1 cellular context compared by ENCODE assay signal in the genomic region with DNA sequence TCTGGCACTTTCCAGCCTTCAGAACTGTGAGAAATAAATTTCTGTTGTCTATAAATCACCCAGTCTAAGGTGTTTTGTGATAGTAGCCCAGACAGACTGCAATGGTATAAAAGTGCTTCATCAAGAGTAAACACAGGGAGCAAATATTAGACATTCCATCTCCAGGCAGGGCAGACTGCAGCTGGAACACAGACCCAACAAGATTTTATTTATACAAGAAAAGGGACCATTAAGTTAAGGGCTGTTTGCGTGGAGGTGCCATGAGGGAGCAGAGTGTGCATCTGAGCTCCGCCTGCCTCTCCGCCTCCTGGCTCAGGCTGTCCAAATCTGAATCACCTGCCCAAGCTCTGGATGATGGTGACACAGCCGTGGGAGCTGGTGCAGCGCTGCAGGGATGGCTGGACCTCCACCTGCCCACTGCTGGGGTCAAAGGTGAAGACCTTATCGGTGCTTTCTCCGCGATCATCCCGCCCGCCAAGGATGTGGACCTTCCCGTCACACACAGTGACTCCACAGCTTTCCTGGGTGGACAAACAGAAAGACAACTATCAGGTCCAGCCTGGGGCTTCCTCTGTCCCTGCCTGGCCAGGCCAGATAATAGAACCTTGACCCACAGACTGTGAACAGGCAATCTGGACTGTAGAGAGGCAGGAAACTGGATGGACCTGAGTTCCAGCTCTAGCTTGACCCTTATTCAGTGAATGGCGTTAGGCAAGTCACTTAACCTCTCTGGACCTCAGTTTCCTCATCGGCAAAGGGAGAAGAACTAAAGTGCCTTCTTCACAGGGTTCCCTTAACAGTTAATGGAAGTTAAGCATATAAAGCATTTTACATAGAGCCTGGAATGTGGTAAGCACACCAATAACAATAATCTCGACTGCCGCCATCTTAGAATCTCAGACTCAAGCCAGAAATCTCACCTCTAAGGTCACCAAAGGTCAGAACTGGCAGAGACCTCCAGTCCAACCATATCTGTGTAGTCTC.
TF ChIP-seq lines count a peak whose summit lies in the region.

No MANE protein-coding gene starts in this region.

TF ChIP-seq in HepG2, 621 proteins besides CTCF, POLR2A, EP300 and RAD21 (continued from another document and continues in another):
- TF ChIP-seq, protein P1, sequence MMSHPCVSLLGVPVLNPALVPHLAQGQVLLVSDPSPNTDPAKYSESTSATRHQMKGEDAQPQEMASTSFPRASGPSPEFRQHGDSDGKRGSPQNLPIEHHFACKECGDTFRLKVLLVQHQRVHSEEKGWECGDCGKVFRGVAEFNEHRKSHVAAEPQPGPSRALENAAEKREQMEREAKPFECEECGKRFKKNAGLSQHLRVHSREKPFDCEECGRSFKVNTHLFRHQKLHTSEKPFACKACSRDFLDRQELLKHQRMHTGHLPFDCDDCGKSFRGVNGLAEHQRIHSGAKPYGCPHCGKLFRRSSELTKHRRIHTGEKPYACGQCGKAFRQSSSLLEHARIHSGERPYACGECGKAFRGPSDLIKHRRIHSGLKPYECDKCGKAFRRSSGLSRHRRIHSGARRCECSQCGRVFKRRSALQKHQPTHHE (CRISPR knock-in tag; IDR thresholded peaks at IDR 0.05; ENCODE audit: borderline replicate concordance): no peak
- TF ChIP-seq SMARCC2 (IDR thresholded peaks at IDR 0.05) (no peak), MTA3 (CRISPR knock-in tag; IDR thresholded peaks at IDR 0.05) (no peak), ZNF33A (CRISPR knock-in tag; IDR thresholded peaks at IDR 0.05; ENCODE audit: borderline replicate concordance) (no peak), ZSCAN30 (CRISPR knock-in tag; IDR thresholded peaks at IDR 0.05) (no peak), ATF1 (CRISPR knock-in tag; IDR thresholded peaks at IDR 0.05) (no peak), ZNF124 (CRISPR knock-in tag; IDR thresholded peaks at IDR 0.05) (no peak), SOX6 (IDR thresholded peaks at IDR 0.05) (no peak), SOX6 (CRISPR knock-in tag; IDR thresholded peaks at IDR 0.05) (peak; percentile 72), KLF6 (CRISPR knock-in tag; IDR thresholded peaks at IDR 0.05) (no peak), ZNF749 (CRISPR knock-in tag; IDR thresholded peaks at IDR 0.05; ENCODE audit: borderline replicate concordance) (peak; percentile 45; the same call in 1 of the 2 replicates), ZFP90 (CRISPR knock-in tag; IDR thresholded peaks at IDR 0.05; ENCODE audit: borderline replicate concordance) (no peak), KMT2A (CRISPR knock-in tag; IDR thresholded peaks at IDR 0.05) (0 out of 2 replicates have a peak, but pooled peaks have one; percentile 23), HIVEP1 (CRISPR knock-in tag; IDR thresholded peaks at IDR 0.05) (no peak), ZBTB7B (CRISPR knock-in tag; IDR thresholded peaks at IDR 0.05) (peak; percentile 55; the same call in 1 of the 2 replicates), ZNF672 (CRISPR knock-in tag; IDR thresholded peaks at IDR 0.05) (no peak), NCOA5 (CRISPR knock-in tag; IDR thresholded peaks at IDR 0.05) (no peak), HNRNPL (IDR thresholded peaks at IDR 0.05; ENCODE audit: low read depth, low read length) (no peak), ZNF432 (CRISPR knock-in tag; IDR thresholded peaks at IDR 0.05; ENCODE audit: borderline replicate concordance) (no peak), NCOA1 (CRISPR knock-in tag; IDR thresholded peaks at IDR 0.05) (no peak), HES4 (CRISPR knock-in tag; IDR thresholded peaks at IDR 0.05; ENCODE audit: borderline replicate concordance) (no peak), RFXAP (CRISPR knock-in tag; IDR thresholded peaks at IDR 0.05; ENCODE audit: borderline replicate concordance) (no peak), SMYD3 (CRISPR knock-in tag; IDR thresholded peaks at IDR 0.05) (peak; percentile 61; the same call in 1 of the 2 replicates), NFE2L1 (CRISPR knock-in tag; IDR thresholded peaks at IDR 0.05; ENCODE audit: borderline replicate concordance) (no peak), ZNF468 (CRISPR knock-in tag; IDR thresholded peaks at IDR 0.05) (no peak), NFKBIZ (CRISPR knock-in tag; IDR thresholded peaks at IDR 0.05) (no peak), DNMT3B (CRISPR knock-in tag; conservative IDR thresholded peaks at IDR 0.05) (no peak), FOXC1 (CRISPR knock-in tag; IDR thresholded peaks at IDR 0.05; ENCODE audit: borderline replicate concordance) (no peak)
- TF ChIP-seq, protein P2, sequence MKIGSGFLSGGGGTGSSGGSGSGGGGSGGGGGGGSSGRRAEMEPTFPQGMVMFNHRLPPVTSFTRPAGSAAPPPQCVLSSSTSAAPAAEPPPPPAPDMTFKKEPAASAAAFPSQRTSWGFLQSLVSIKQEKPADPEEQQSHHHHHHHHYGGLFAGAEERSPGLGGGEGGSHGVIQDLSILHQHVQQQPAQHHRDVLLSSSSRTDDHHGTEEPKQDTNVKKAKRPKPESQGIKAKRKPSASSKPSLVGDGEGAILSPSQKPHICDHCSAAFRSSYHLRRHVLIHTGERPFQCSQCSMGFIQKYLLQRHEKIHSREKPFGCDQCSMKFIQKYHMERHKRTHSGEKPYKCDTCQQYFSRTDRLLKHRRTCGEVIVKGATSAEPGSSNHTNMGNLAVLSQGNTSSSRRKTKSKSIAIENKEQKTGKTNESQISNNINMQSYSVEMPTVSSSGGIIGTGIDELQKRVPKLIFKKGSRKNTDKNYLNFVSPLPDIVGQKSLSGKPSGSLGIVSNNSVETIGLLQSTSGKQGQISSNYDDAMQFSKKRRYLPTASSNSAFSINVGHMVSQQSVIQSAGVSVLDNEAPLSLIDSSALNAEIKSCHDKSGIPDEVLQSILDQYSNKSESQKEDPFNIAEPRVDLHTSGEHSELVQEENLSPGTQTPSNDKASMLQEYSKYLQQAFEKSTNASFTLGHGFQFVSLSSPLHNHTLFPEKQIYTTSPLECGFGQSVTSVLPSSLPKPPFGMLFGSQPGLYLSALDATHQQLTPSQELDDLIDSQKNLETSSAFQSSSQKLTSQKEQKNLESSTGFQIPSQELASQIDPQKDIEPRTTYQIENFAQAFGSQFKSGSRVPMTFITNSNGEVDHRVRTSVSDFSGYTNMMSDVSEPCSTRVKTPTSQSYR (CRISPR knock-in tag; IDR thresholded peaks at IDR 0.05; ENCODE audit: borderline replicate concordance): no peak
- TF ChIP-seq, protein P3, sequence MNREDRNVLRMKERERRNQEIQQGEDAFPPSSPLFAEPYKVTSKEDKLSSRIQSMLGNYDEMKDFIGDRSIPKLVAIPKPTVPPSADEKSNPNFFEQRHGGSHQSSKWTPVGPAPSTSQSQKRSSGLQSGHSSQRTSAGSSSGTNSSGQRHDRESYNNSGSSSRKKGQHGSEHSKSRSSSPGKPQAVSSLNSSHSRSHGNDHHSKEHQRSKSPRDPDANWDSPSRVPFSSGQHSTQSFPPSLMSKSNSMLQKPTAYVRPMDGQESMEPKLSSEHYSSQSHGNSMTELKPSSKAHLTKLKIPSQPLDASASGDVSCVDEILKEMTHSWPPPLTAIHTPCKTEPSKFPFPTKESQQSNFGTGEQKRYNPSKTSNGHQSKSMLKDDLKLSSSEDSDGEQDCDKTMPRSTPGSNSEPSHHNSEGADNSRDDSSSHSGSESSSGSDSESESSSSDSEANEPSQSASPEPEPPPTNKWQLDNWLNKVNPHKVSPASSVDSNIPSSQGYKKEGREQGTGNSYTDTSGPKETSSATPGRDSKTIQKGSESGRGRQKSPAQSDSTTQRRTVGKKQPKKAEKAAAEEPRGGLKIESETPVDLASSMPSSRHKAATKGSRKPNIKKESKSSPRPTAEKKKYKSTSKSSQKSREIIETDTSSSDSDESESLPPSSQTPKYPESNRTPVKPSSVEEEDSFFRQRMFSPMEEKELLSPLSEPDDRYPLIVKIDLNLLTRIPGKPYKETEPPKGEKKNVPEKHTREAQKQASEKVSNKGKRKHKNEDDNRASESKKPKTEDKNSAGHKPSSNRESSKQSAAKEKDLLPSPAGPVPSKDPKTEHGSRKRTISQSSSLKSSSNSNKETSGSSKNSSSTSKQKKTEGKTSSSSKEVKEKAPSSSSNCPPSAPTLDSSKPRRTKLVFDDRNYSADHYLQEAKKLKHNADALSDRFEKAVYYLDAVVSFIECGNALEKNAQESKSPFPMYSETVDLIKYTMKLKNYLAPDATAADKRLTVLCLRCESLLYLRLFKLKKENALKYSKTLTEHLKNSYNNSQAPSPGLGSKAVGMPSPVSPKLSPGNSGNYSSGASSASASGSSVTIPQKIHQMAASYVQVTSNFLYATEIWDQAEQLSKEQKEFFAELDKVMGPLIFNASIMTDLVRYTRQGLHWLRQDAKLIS (CRISPR knock-in tag; IDR thresholded peaks at IDR 0.05): no peak
- TF ChIP-seq, protein P4, sequence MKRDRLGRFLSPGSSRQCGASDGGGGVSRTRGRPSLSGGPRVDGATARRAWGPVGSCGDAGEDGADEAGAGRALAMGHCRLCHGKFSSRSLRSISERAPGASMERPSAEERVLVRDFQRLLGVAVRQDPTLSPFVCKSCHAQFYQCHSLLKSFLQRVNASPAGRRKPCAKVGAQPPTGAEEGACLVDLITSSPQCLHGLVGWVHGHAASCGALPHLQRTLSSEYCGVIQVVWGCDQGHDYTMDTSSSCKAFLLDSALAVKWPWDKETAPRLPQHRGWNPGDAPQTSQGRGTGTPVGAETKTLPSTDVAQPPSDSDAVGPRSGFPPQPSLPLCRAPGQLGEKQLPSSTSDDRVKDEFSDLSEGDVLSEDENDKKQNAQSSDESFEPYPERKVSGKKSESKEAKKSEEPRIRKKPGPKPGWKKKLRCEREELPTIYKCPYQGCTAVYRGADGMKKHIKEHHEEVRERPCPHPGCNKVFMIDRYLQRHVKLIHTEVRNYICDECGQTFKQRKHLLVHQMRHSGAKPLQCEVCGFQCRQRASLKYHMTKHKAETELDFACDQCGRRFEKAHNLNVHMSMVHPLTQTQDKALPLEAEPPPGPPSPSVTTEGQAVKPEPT (CRISPR knock-in tag; IDR thresholded peaks at IDR 0.05; ENCODE audit: low read depth): no peak
- TF ChIP-seq, protein P5, sequence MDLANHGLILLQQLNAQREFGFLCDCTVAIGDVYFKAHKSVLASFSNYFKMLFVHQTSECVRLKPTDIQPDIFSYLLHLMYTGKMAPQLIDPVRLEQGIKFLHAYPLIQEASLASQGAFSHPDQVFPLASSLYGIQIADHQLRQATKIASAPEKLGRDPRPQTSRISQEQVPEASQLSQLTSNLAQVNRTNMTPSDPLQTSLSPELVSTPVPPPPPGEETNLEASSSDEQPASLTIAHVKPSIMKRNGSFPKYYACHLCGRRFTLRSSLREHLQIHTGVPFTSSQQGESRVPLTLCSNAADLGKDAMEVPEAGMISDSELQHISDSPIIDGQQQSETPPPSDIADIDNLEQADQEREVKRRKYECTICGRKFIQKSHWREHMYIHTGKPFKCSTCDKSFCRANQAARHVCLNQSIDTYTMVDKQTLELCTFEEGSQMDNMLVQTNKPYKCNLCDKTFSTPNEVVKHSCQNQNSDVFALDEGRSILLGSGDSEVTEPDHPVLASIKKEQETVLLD (CRISPR knock-in tag; IDR thresholded peaks at IDR 0.05; ENCODE audit: low read depth): no peak
- TF ChIP-seq, protein P6, sequence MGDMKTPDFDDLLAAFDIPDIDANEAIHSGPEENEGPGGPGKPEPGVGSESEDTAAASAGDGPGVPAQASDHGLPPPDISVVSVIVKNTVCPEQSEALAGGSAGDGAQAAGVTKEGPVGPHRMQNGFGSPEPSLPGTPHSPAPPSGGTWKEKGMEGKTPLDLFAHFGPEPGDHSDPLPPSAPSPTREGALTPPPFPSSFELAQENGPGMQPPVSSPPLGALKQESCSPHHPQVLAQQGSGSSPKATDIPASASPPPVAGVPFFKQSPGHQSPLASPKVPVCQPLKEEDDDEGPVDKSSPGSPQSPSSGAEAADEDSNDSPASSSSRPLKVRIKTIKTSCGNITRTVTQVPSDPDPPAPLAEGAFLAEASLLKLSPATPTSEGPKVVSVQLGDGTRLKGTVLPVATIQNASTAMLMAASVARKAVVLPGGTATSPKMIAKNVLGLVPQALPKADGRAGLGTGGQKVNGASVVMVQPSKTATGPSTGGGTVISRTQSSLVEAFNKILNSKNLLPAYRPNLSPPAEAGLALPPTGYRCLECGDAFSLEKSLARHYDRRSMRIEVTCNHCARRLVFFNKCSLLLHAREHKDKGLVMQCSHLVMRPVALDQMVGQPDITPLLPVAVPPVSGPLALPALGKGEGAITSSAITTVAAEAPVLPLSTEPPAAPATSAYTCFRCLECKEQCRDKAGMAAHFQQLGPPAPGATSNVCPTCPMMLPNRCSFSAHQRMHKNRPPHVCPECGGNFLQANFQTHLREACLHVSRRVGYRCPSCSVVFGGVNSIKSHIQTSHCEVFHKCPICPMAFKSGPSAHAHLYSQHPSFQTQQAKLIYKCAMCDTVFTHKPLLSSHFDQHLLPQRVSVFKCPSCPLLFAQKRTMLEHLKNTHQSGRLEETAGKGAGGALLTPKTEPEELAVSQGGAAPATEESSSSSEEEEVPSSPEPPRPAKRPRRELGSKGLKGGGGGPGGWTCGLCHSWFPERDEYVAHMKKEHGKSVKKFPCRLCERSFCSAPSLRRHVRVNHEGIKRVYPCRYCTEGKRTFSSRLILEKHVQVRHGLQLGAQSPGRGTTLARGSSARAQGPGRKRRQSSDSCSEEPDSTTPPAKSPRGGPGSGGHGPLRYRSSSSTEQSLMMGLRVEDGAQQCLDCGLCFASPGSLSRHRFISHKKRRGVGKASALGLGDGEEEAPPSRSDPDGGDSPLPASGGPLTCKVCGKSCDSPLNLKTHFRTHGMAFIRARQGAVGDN (CRISPR knock-in tag; IDR thresholded peaks at IDR 0.05): peak; percentile 82
